ENCODE assay signal across 8 cellular contexts in genomic region chr6:43667245-43668150, GRCh38. TPM values are rescaled to one million over a fixed set of nuclear protein-coding genes. Genes with fewer than 3 reads are reported as not detected.
DNase-seq lines count a peak whose midpoint lies in the region; ATAC-seq and TF ChIP-seq lines count a peak whose summit lies in the region.

No MANE protein-coding gene starts in this region.

- DNase-seq in AG09319 (ENCODE audit: extremely low read depth, low read depth): peak; percentile 27
- peak; percentile 59 for DNase-seq in MV-4-11 (lab: John Stamatoyannopoulos, UW)
- peak; percentile 76 for DNase-seq in SK-MEL-5 (ENCODE audit: low read depth, low spot score)
- DNase-seq in activated naive CD4-positive, alpha-beta T cell treated with anti-CD3 and anti-CD28 coated beads, Interleukin-2, amount 50 U/mL, for 16 hours: peak; percentile 85
- peak; percentile 62 for DNase-seq in globus pallidus (ENCODE audit: low spot score)
- peak; percentile 73 to 91 (median 88) for DNase-seq in ovary
- peak; percentile 73 to 88 for DNase-seq in tibial artery

- 9 to 12% (median 12%) methylated on average over 15 to 16 of the region's 16 CpGs for WGBS in ovary, 3 donors

- H3K36me3 ChIP-seq in ovary (no peaks in the 10 kb centered on the region), tibial artery (peaks cover 16 to 24% (median 20%) of the 10 kb centered on the region in 3 donors)

- no peak overlapping the region for H3K4me3 ChIP-seq in ovary
- no peak overlapping the region for H3K4me3 ChIP-seq in tibial artery

- H3K27me3 ChIP-seq in ovary: no peaks in the 10 kb centered on the region
- peaks cover 0 to 6% of the 10 kb centered on the region in 2 donors for H3K27me3 ChIP-seq in tibial artery

- TF ChIP-seq POLR2A in ovary (IDR thresholded peaks at IDR 0.05): peak; percentile 21

- H3K9me3 ChIP-seq in ovary (no peaks in the 10 kb centered on the region), tibial artery (no peaks in the 10 kb centered on the region)

- no peak; the same call in none of the 2 replicates for TF ChIP-seq CTCF in AG09319 (IDR thresholded peaks at IDR 0.05; ENCODE audit: low read depth, low read length)
- TF ChIP-seq CTCF in ovary (IDR thresholded peaks at IDR 0.05): peak; percentile 83 to 95 (median 94)
- peak; percentile 93 to 94 for TF ChIP-seq CTCF in tibial artery (IDR thresholded peaks at IDR 0.05)

- ATAC-seq in GM19351 (IDR thresholded peaks at IDR 0.05; ENCODE audit: unreplicated experiment): peak; percentile 60

- TF ChIP-seq EP300 in ovary (IDR thresholded peaks at IDR 0.05): no peak

- H3K4me1 ChIP-seq in ovary (ENCODE audit: insufficient read depth) (peaks cover 9% of the 10 kb centered on the region), tibial artery (peaks cover 0 to 44% (median 33%) of the 10 kb centered on the region in 4 donors)

- intact Hi-C loops in ovary (cut with DNase I): loop anchor here (2.0 to 10.0 kb wide), 6 partner anchors 90 to 411 kb away; partner anchors contain the start of gene VEGFA (in 2 of the 4)
- intact Hi-C loops in tibial artery (cut with DNase I; ENCODE audit: low total_unique reads): loop anchor here (2.0 to 5.0 kb wide), 2 partner anchors 100 to 411 kb away; no protein-coding TSS in a partner anchor

- H3K27ac ChIP-seq in ovary: peak overlapping the region; percentile 0 to 16
- peak overlapping the region; percentile 63 to 74 for H3K27ac ChIP-seq in tibial artery

- in situ Hi-C loops in SK-MEL-5 (cut with HindIII; ENCODE audit: low pct_unique_long_range_greater_than_20kb, low sequenced_read_pairs): no loop called here

RNA-seq across cellular contexts. Expression of gene MRPS18A, which starts 20.1 kb away (rescaled TPM):
- 80.8 and 83.0 TPM in 2 replicates for total RNA-seq in SK-MEL-5 (2014; rRNA removed; shearing (Covaris generic))
- 62.2 TPM in 2 replicates for polyA plus RNA-seq in SK-MEL-5 (2015; cell fraction: cytosol; rRNA removed)
- 11.3 and 17.2 TPM in 2 replicates for polyA plus RNA-seq in SK-MEL-5 (2015; cell fraction: nucleus; rRNA removed)
- 10 to 100 TPM; 21.9 to 44.1 (median 25.9) TPM for total RNA-seq in ovary
- 10 to 100 TPM; 35.1 to 45.0 TPM for polyA plus RNA-seq in ovary

RNA-seq across cellular contexts. Expression of gene RSPH9, which starts 22.7 kb away (rescaled TPM):
- total RNA-seq in SK-MEL-5 (2014; rRNA removed; shearing (Covaris generic)): 1.1 and 1.7 TPM in 2 replicates
- 0.98 and 1.0 TPM in 2 replicates for polyA plus RNA-seq in SK-MEL-5 (2015; cell fraction: cytosol; rRNA removed)
- polyA plus RNA-seq in SK-MEL-5 (2015; cell fraction: nucleus; rRNA removed): 0.08 and 0.36 TPM in 2 replicates
- total RNA-seq in ovary: 1 to 10 TPM in 1 of 7 donors, under 1 TPM in 5, not detected in 1; 0.20 to 4.7 (median 0.44) TPM
- under 1 TPM; 0.25 to 0.70 TPM for polyA plus RNA-seq in ovary

RNA-seq across cellular contexts. Expression of gene MAD2L1BP, which starts 31.9 kb away (rescaled TPM):
- total RNA-seq in SK-MEL-5 (2014; rRNA removed; shearing (Covaris generic)): 161 and 166 TPM in 2 replicates
- polyA plus RNA-seq in SK-MEL-5 (2015; cell fraction: cytosol; rRNA removed): 143 and 159 TPM in 2 replicates
- polyA plus RNA-seq in SK-MEL-5 (2015; cell fraction: nucleus; rRNA removed): 108 and 149 TPM in 2 replicates
- 10 to 100 TPM; 11.9 to 28.4 (median 16.8) TPM for total RNA-seq in ovary
- polyA plus RNA-seq in ovary: 10 to 100 TPM; 16.0 to 23.9 TPM

RNA-seq across cellular contexts. Expression of gene GTPBP2, which starts 38.4 kb away (rescaled TPM):
- total RNA-seq in SK-MEL-5 (2014; rRNA removed; shearing (Covaris generic)): 95.2 and 101 TPM in 2 replicates
- polyA plus RNA-seq in SK-MEL-5 (2015; cell fraction: cytosol; rRNA removed): 76.0 and 91.5 TPM in 2 replicates
- 1,005 and 1,042 TPM in 2 replicates for polyA plus RNA-seq in SK-MEL-5 (2015; cell fraction: nucleus; rRNA removed)
- 10 to 100 TPM; 24.9 to 60.4 (median 36.5) TPM for total RNA-seq in ovary
- polyA plus RNA-seq in ovary: 10 to 100 TPM; 28.8 to 31.9 TPM

Comparison
In these comparisons a context has a peak if more than half of its experiments do, and no peak if none do; other contexts are left out.
1. DNase-seq: peak in every context shown above with its lines; median percentile 88 in ovary; 85 in activated naive CD4-positive, alpha-beta T cell treated with anti-CD3 and anti-CD28 coated beads, Interleukin-2, amount 50 U/mL, for 16 hours; 80 in tibial artery; 76 in SK-MEL-5; 62 in globus pallidus; 59 in MV-4-11; 27 in AG09319.